Comparison of ENCODE assay signal across 20 cellular contexts in the genomic region with DNA sequence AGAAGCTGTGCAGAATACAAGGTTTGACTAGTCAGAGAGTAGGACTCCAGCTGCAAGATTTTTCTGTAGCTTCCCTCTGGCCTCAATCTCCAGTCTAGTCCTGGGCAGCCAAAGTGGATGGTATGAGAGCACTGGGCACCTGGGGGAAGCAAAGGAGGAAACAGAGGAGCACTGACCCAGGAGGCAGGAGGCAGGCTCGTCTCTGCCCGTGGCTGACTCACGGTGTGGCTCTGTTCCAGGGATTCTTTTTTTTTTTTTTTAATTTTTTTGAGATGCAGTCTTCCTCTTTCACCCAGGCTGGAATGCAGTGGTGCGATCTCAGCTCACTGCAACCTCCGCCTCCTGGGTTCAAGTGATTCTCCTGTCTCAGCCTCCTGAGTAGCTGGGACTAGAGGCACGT. TPM values are rescaled to one million over a fixed set of nuclear protein-coding genes. Genes with fewer than 3 reads are reported as not detected.
DNase-seq lines count a peak whose midpoint lies in the region; ATAC-seq and TF ChIP-seq lines count a peak whose summit lies in the region.
"Had no signal": no experiment of that assay in that cellular context is flagged by ENCODE, and none has a peak within 500 bp of the region (broad histone marks: within the 10 kb centered on the region; RNA-seq: fewer than 3 reads in every experiment).

No MANE protein-coding gene starts in this region.

- H3K9me2 ChIP-seq in PC-3 (replicated peaks; ENCODE audit: low read length): no peaks in the 10 kb centered on the region

- intact Hi-C loops in PC-3 (cut with micrococcal nuclease): no loop called here

- POLR2A ChIA-PET in PC-3 (lab: Charles Lee; ENCODE audit: unreplicated experiment): no interaction called here

- H2AFZ ChIP-seq in PC-3 (ENCODE audit: low read length): no peak overlapping the region

- no peaks in the 10 kb centered on the region for H3K79me2 ChIP-seq in PC-3 (ENCODE audit: low read length)

- in situ Hi-C loops in GM13977 (cut with MboI; ENCODE audit: low pct_unique_long_range_greater_than_20kb, low sequenced_read_pairs, unreplicated experiment): no loop called here
- in situ Hi-C loops in KBM-7 (cut with MboI; ENCODE audit: low pct_unique_long_range_greater_than_20kb, low sequenced_read_pairs): no loop called here

- no peaks in the 10 kb centered on the region for H4K20me1 ChIP-seq in PC-3 (ENCODE audit: low read length)

- H3K4me3 ChIP-seq in PC-3 (ENCODE audit: low read length): no peak overlapping the region
- H3K4me3 ChIP-seq: left lung, ovary, Peyer's patch, testis had no signal

- DNase-seq in AG20443 (ENCODE audit: low spot score) (peak; percentile 49), GM03348 (ENCODE audit: low spot score) (peak; percentile 43), PC-3 (peak; percentile 51), GM13977 (ENCODE audit: low spot score) (no peak), KBM-7 (no peak), left lobe of liver (ENCODE audit: low spot score) (no peak)
- DNase-seq: activated CD8-positive, alpha-beta T cell treated with anti-CD3 and anti-CD28 coated beads, Interleukin-2, amount 10 ng/mL, durations not matched to agents 7 days and 5 days; activated naive CD8-positive, alpha-beta T cell treated with anti-CD3 and anti-CD28 coated beads, Interleukin-2, amount 50 U/mL, for 24 hours; foreskin fibroblast; NCI-H1930; ovary; Peyer's patch; stimulated activated CD4-positive, alpha-beta T cell treated with anti-CD3 and anti-CD28 coated beads, Interleukin-4, amount 100 ng/mL, for 1 hour; testis; WERI-Rb-1 had no signal

- H3F3A ChIP-seq in PC-3 (ENCODE audit: low read length, unreplicated experiment): no peaks in the 10 kb centered on the region

- no peak for TF ChIP-seq CTCF in PC-3 (conservative IDR thresholded peaks at IDR 0.05; ENCODE audit: low read depth, low read length)
- TF ChIP-seq CTCF in GM13977 (IDR thresholded peaks at IDR 0.05; ENCODE audit: extremely low read depth, insufficient read depth, missing control alignments): no peak

- no TSS peak for BruUV-seq in PC-3 (replicated peaks; lab: Mats Ljungman, UMichigan)

- peak; percentile 54 for ATAC-seq in PC-3
- ATAC-seq in esophagus mucosa: peak; percentile 58
- ATAC-seq in HG03442 (IDR thresholded peaks at IDR 0.05; ENCODE audit: unreplicated experiment): no peak
- no peak for ATAC-seq in left lobe of liver
- ATAC-seq: activated CD8-positive, alpha-beta T cell treated with anti-CD3 and anti-CD28 coated beads, Interleukin-2, amount 10 ng/mL, durations not matched to agents 7 days and 5 days; activated naive CD8-positive, alpha-beta T cell treated with anti-CD3 and anti-CD28 coated beads, Interleukin-2, amount 50 U/mL, for 24 hours; left lung had no signal

- no peak overlapping the region for H3K9ac ChIP-seq in PC-3 (ENCODE audit: low read length)

- CTCF ChIA-PET in PC-3 (lab: Charles Lee): no interaction called here

- peaks cover 37% of the 10 kb centered on the region for H3K27me3 ChIP-seq in PC-3 (ENCODE audit: low read length)
- H3K27me3 ChIP-seq: ovary had no signal

- no peaks in the 10 kb centered on the region; the same call in 1 of the 2 replicates for H3K4me1 ChIP-seq in PC-3 (ENCODE audit: insufficient read depth, low read length)
- H3K4me1 ChIP-seq: left lung, Peyer's patch had no signal

- H3K4me2 ChIP-seq in PC-3 (ENCODE audit: low read length): no peak overlapping the region

- H3K9me3 ChIP-seq in PC-3 (ENCODE audit: low read length): no peaks in the 10 kb centered on the region
- H3K9me3 ChIP-seq: left lung, ovary, Peyer's patch, testis had no signal

- no peak overlapping the region for H3K27ac ChIP-seq in PC-3 (ENCODE audit: low read length)
- H3K27ac ChIP-seq: left lung, ovary, Peyer's patch, testis, WERI-Rb-1 had no signal

- no peaks in the 10 kb centered on the region for H3K36me3 ChIP-seq in PC-3 (ENCODE audit: low read depth, low read length)
- H3K36me3 ChIP-seq: left lung, ovary, Peyer's patch, WERI-Rb-1 had no signal

RNA-seq across cellular contexts. Expression of gene NPPB, which starts 4.1 kb away (rescaled TPM):
- not detected in 2 replicates for total RNA-seq in PC-3 (2014; rRNA removed)
- not detected for total RNA-seq in esophagus mucosa
- total RNA-seq in left lobe of liver: not detected
- total RNA-seq: activated CD8-positive, alpha-beta T cell treated with anti-CD3 and anti-CD28 coated beads, Interleukin-2, amount 10 ng/mL, durations not matched to agents 7 days and 5 days; left lung; LHCN-M2; ovary; Peyer's patch; T-helper 1 cell treated with Interleukin-12 subunit alpha and Interleukin-12 subunit beta and Interleukin-4 antibody, amounts not matched to agents 30 ng/mL and 1 ng/mL, for 36 hours had no signal

RNA-seq across cellular contexts. Expression of gene NPPA, which starts 15.3 kb away (rescaled TPM):
- total RNA-seq in PC-3 (2014; rRNA removed) (not detected in 2 replicates), esophagus mucosa (not detected), left lobe of liver (not detected)
- total RNA-seq: activated CD8-positive, alpha-beta T cell treated with anti-CD3 and anti-CD28 coated beads, Interleukin-2, amount 10 ng/mL, durations not matched to agents 7 days and 5 days; LHCN-M2; Peyer's patch; T-helper 1 cell treated with Interleukin-12 subunit alpha and Interleukin-12 subunit beta and Interleukin-4 antibody, amounts not matched to agents 30 ng/mL and 1 ng/mL, for 36 hours; testis had no signal

RNA-seq across cellular contexts. Expression of gene CLCN6, which starts 56.9 kb away (rescaled TPM):
- total RNA-seq in PC-3 (2014; rRNA removed): 6.1 and 12.9 TPM in 2 replicates
- 6.9 TPM for total RNA-seq in esophagus mucosa
- 10.8 TPM for total RNA-seq in left lobe of liver

RNA-seq across cellular contexts. Expression of gene MTHFR, which starts 57.1 kb away (rescaled TPM):
- 13.2 and 24.8 TPM in 2 replicates for total RNA-seq in PC-3 (2014; rRNA removed)
- 21.3 TPM for total RNA-seq in esophagus mucosa
- total RNA-seq in left lobe of liver: 14.9 TPM

Comparison
In these comparisons a context has a peak if more than half of its experiments do, and no peak if none do; other contexts are left out.
1. DNase-seq: peak in AG20443 (single experiment), GM03348 (single experiment) and PC-3 (single experiment); none in GM13977 (single experiment), KBM-7 (single experiment) and left lobe of liver (single experiment).
2. ATAC-seq: peak in PC-3 (single experiment) and esophagus mucosa (single experiment); none in HG03442 (single experiment) and left lobe of liver (single experiment).